Comparison of ENCODE assay signal across 16 cellular contexts in genomic region chr3:45948409-45948808, GRCh38. TPM values are rescaled to one million over a fixed set of nuclear protein-coding genes. Genes with fewer than 3 reads are reported as not detected.
DNase-seq lines count a peak whose midpoint lies in the region; ATAC-seq, FAIRE-seq and TF ChIP-seq lines count a peak whose summit lies in the region.
"Had no signal": no experiment of that assay in that cellular context is flagged by ENCODE, and none has a peak within 500 bp of the region (broad histone marks: within the 10 kb centered on the region; RNA-seq: fewer than 3 reads in every experiment).

No MANE protein-coding gene starts in this region.

- H3K9me3 Mint-ChIP-seq in activated CD8-positive, alpha-beta memory T cell treated with anti-CD3 and anti-CD28 coated beads, Interleukin-2, amount 10 ng/mL, durations not matched to agents 7 days and 5 days (ENCODE audit: low read depth) = no peaks in the 10 kb centered on the region
- no peaks in the 10 kb centered on the region for H3K9me3 Mint-ChIP-seq in stimulated activated effector memory CD8-positive, alpha-beta T cell treated with anti-CD3 and anti-CD28 coated beads, Interleukin-12 subunit alpha, Interleukin-12 subunit beta, amount 100 ng/mL, for 72 hours
- H3K9me3 Mint-ChIP-seq: mesothelial cell of epicardium had no signal

- no peaks in the 10 kb centered on the region for H4K20me1 ChIP-seq in PC-3 (ENCODE audit: low read length)

- H3K27ac ChIP-seq in PC-3 (ENCODE audit: low read length) = no peak overlapping the region

- no peak overlapping the region for H3K4me2 ChIP-seq in PC-3 (ENCODE audit: low read length)

- intact Hi-C loops in PC-3 (cut with micrococcal nuclease) = loop anchor here (5.0 kb wide), 1 partner anchor 39 kb away; no protein-coding TSS in a partner anchor

- POLR2A ChIA-PET in PC-3 (lab: Charles Lee; ENCODE audit: unreplicated experiment) = no interaction called here

- no peak overlapping the region for H3K9ac ChIP-seq in PC-3 (ENCODE audit: low read length)

- H3K9me2 ChIP-seq in PC-3 (replicated peaks; ENCODE audit: low read length) = no peaks in the 10 kb centered on the region

- ATAC-seq in activated CD8-positive, alpha-beta memory T cell treated with anti-CD3 and anti-CD28 coated beads, Interleukin-2, amount 10 ng/mL, durations not matched to agents 7 days and 5 days = no peak
- peak; percentile 89 for ATAC-seq in PC-3
- peak; percentile 25 for ATAC-seq in stimulated activated effector memory CD8-positive, alpha-beta T cell treated with anti-CD3 and anti-CD28 coated beads, Interleukin-12 subunit alpha, Interleukin-12 subunit beta, amount 100 ng/mL, for 72 hours

- no peak overlapping the region for H2AFZ ChIP-seq in PC-3 (ENCODE audit: low read length)

- peaks cover 14% of the 10 kb centered on the region for H3K4me1 ChIP-seq in PC-3 (ENCODE audit: insufficient read depth, low read length)

- peak; percentile 41 for DNase-seq in activated CD8-positive, alpha-beta memory T cell treated with anti-CD3 and anti-CD28 coated beads, Interleukin-2, amount 10 ng/mL, durations not matched to agents 7 days and 5 days
- DNase-seq in activated CD8-positive, alpha-beta memory T cell treated with anti-CD3 and anti-CD28 coated beads, Interleukin-2, amount 50 U/mL, for 4 hours = no peak
- peak; percentile 11 for DNase-seq in PC-3
- DNase-seq in stimulated activated effector memory CD8-positive, alpha-beta T cell treated with anti-CD3 and anti-CD28 coated beads, Interleukin-12 subunit alpha, Interleukin-12 subunit beta, amount 100 ng/mL, for 72 hours (ENCODE audit: low spot score in 2 of 2) = no peak
- no peak for DNase-seq in HTR-8/SVneo (ENCODE audit: insufficient read length, low spot score)
- DNase-seq in NCI-H1092 (lab: John Stamatoyannopoulos, UW) = no peak
- no peak for DNase-seq in activated naive CD4-positive, alpha-beta T cell (lab: John Stamatoyannopoulos, UW)
- DNase-seq: Kasumi-1, NCI-H2029 treated with DMSO at 0.1 percent for 48 hours had no signal

- TF ChIP-seq CTCF in PC-3 (conservative IDR thresholded peaks at IDR 0.05; ENCODE audit: low read depth, low read length) = no peak

- no TSS peak for BruUV-seq in PC-3 (replicated peaks; lab: Mats Ljungman, UMichigan)

- peak overlapping the region; percentile 84 for H3K27ac Mint-ChIP-seq in activated CD8-positive, alpha-beta memory T cell treated with anti-CD3 and anti-CD28 coated beads, Interleukin-2, amount 10 ng/mL, durations not matched to agents 7 days and 5 days
- peak overlapping the region; percentile 93 for H3K27ac Mint-ChIP-seq in stimulated activated effector memory CD8-positive, alpha-beta T cell treated with anti-CD3 and anti-CD28 coated beads, Interleukin-12 subunit alpha, Interleukin-12 subunit beta, amount 100 ng/mL, for 72 hours
- H3K27ac Mint-ChIP-seq: mesothelial cell of epicardium had no signal

- FAIRE-seq in endometrium (lab: Jason Lieb, UNC) (peak; percentile 96), HTR-8/SVneo (lab: Jason Lieb, UNC) (no peak)
- FAIRE-seq: TTC549 had no signal

- H3K9me3 ChIP-seq in PC-3 (ENCODE audit: low read length) = no peaks in the 10 kb centered on the region
- H3K9me3 ChIP-seq: thoracic aorta had no signal

- H3K4me1 Mint-ChIP-seq in activated CD8-positive, alpha-beta memory T cell treated with anti-CD3 and anti-CD28 coated beads, Interleukin-2, amount 10 ng/mL, durations not matched to agents 7 days and 5 days = peaks cover 94% of the 10 kb centered on the region
- H3K4me1 Mint-ChIP-seq in stimulated activated effector memory CD8-positive, alpha-beta T cell treated with anti-CD3 and anti-CD28 coated beads, Interleukin-12 subunit alpha, Interleukin-12 subunit beta, amount 100 ng/mL, for 72 hours = peaks cover 95% of the 10 kb centered on the region
- H3K4me1 Mint-ChIP-seq: mesothelial cell of epicardium had no signal

- no peaks in the 10 kb centered on the region for H3F3A ChIP-seq in PC-3 (ENCODE audit: low read length, unreplicated experiment)

- H3K27me3 Mint-ChIP-seq in activated CD8-positive, alpha-beta memory T cell treated with anti-CD3 and anti-CD28 coated beads, Interleukin-2, amount 10 ng/mL, durations not matched to agents 7 days and 5 days = no peaks in the 10 kb centered on the region

- CTCF ChIA-PET in activated CD8-positive, alpha-beta memory T cell treated with anti-CD3 and anti-CD28 coated beads, Interleukin-2, amount 10 ng/mL, durations not matched to agents 7 days and 5 days (lab: Charles Lee) = interaction anchor here (0.9 to 30.7 kb wide), 4 partner anchors 9 to 130 kb away, joined by 3 to 708 read pairs (median 10); partner anchors contain the start of gene FYCO1
- CTCF ChIA-PET in PC-3 (lab: Charles Lee) = no interaction called here

- H3K4me3 Mint-ChIP-seq in activated CD8-positive, alpha-beta memory T cell treated with anti-CD3 and anti-CD28 coated beads, Interleukin-2, amount 10 ng/mL, durations not matched to agents 7 days and 5 days = peak overlapping the region; percentile 48
- peak overlapping the region; percentile 80 for H3K4me3 Mint-ChIP-seq in stimulated activated effector memory CD8-positive, alpha-beta T cell treated with anti-CD3 and anti-CD28 coated beads, Interleukin-12 subunit alpha, Interleukin-12 subunit beta, amount 100 ng/mL, for 72 hours
- H3K4me3 Mint-ChIP-seq: mesothelial cell of epicardium had no signal

- H3K36me3 ChIP-seq in PC-3 (ENCODE audit: low read depth, low read length) = peaks cover 30% of the 10 kb centered on the region; the same call in 1 of the 2 replicates

- H3K79me2 ChIP-seq in PC-3 (ENCODE audit: low read length) = no peaks in the 10 kb centered on the region

- H3K27me3 ChIP-seq in PC-3 (ENCODE audit: low read length) = no peaks in the 10 kb centered on the region

- peaks cover 87% of the 10 kb centered on the region for H3K36me3 Mint-ChIP-seq in activated CD8-positive, alpha-beta memory T cell treated with anti-CD3 and anti-CD28 coated beads, Interleukin-2, amount 10 ng/mL, durations not matched to agents 7 days and 5 days
- peaks cover 100% of the 10 kb centered on the region for H3K36me3 Mint-ChIP-seq in stimulated activated effector memory CD8-positive, alpha-beta T cell treated with anti-CD3 and anti-CD28 coated beads, Interleukin-12 subunit alpha, Interleukin-12 subunit beta, amount 100 ng/mL, for 72 hours

- no peak overlapping the region for H3K4me3 ChIP-seq in PC-3 (ENCODE audit: low read length)
- H3K4me3 ChIP-seq: coronary artery, thoracic aorta had no signal

RNA-seq across cellular contexts. Expression of gene CXCR6, which starts 5.1 kb away (rescaled TPM):
- total RNA-seq in activated CD8-positive, alpha-beta memory T cell treated with anti-CD3 and anti-CD28 coated beads, Interleukin-2, amount 10 ng/mL, durations not matched to agents 7 days and 5 days = 100 to 1,000 TPM in 1 of 2 experiments, 10 to 100 TPM in 1; 49.7 to 109 TPM
- total RNA-seq in PC-3 (2014; rRNA removed) = not detected in 2 replicates
- total RNA-seq: A673, mesothelial cell of epicardium, osteocyte had no signal

RNA-seq across cellular contexts. Expression of gene FYCO1, which starts 47.2 kb away (rescaled TPM):
- total RNA-seq in activated CD8-positive, alpha-beta memory T cell treated with anti-CD3 and anti-CD28 coated beads, Interleukin-2, amount 10 ng/mL, durations not matched to agents 7 days and 5 days = 10 to 100 TPM; 19.1 to 27.7 TPM
- 15.4 and 16.9 TPM in 2 replicates for total RNA-seq in PC-3 (2014; rRNA removed)

Comparison
In these comparisons a context has a peak if more than half of its experiments do, and no peak if none do; other contexts are left out.
1. DNase-seq: peak in activated CD8-positive, alpha-beta memory T cell treated with anti-CD3 and anti-CD28 coated beads, Interleukin-2, amount 10 ng/mL, durations not matched to agents 7 days and 5 days (single experiment) and PC-3 (single experiment); none in activated CD8-positive, alpha-beta memory T cell treated with anti-CD3 and anti-CD28 coated beads, Interleukin-2, amount 50 U/mL, for 4 hours (single experiment), stimulated activated effector memory CD8-positive, alpha-beta T cell treated with anti-CD3 and anti-CD28 coated beads, Interleukin-12 subunit alpha, Interleukin-12 subunit beta, amount 100 ng/mL, for 72 hours (0 of 2), HTR-8/SVneo (single experiment), NCI-H1092 (single experiment) and activated naive CD4-positive, alpha-beta T cell (0 of 4).
2. RNA of gene CXCR6, which starts 5.1 kb away (total RNA-seq): 49.7 to 109 TPM in activated CD8-positive, alpha-beta memory T cell treated with anti-CD3 and anti-CD28 coated beads, Interleukin-2, amount 10 ng/mL, durations not matched to agents 7 days and 5 days; not detected in PC-3; every median in the first group is over 10 times any median in the second.